1 cellular context compared by ENCODE assay signal in genomic region chr13:40572961-40573360, GRCh38.
TF ChIP-seq lines count a peak whose summit lies in the region.

No MANE protein-coding gene starts in this region.

TF ChIP-seq in H1, 55 proteins besides CTCF, POLR2A, EP300 and RAD21:
- TF ChIP-seq RFX5 (IDR thresholded peaks at IDR 0.05; ENCODE audit: borderline replicate concordance, low read depth, low read length) (no peak), ZNF274 (IDR thresholded peaks at IDR 0.05; ENCODE audit: borderline replicate concordance, extremely low read depth, low read length) (no peak), RBBP5 (IDR thresholded peaks at IDR 0.05; ENCODE audit: borderline replicate concordance, low read depth, low read length) (no peak), SUZ12 (IDR thresholded peaks at IDR 0.05; ENCODE audit: low read length) (no peak), SP2 (IDR thresholded peaks at IDR 0.05; ENCODE audit: low read length) (no peak), KDM5A (IDR thresholded peaks at IDR 0.05; ENCODE audit: low read length) (no peak), SIRT6 (IDR thresholded peaks at IDR 0.05; ENCODE audit: low read length) (no peak), RNF2 (IDR thresholded peaks at IDR 0.05; ENCODE audit: borderline replicate concordance, low read depth, low read length, missing control alignments, poor library complexity, severe bottlenecking) (no peak), HDAC2 (IDR thresholded peaks at IDR 0.05; ENCODE audit: borderline replicate concordance in 1 of 2, low read depth in 2 of 2, low read length in 2 of 2) (no peak), BACH1 (IDR thresholded peaks at IDR 0.05; ENCODE audit: low read length) (no peak), SIN3A (conservative IDR thresholded peaks at IDR 0.05 in 1 of 2, IDR thresholded peaks at IDR 0.05 in 1 of 2; ENCODE audit: low read depth in 1 of 2, low read length in 2 of 2) (no peak), TAF7 (optimal IDR thresholded peaks at IDR 0.05; ENCODE audit: borderline replicate concordance, low read depth, low read length) (no peak), TAF1 (IDR thresholded peaks at IDR 0.05; ENCODE audit: low read depth, low read length) (no peak), SIX5 (IDR thresholded peaks at IDR 0.05; ENCODE audit: low read depth, low read length) (no peak), TBP (IDR thresholded peaks at IDR 0.05; ENCODE audit: low read depth, low read length) (no peak), SP1 (IDR thresholded peaks at IDR 0.05; ENCODE audit: low read depth, low read length) (no peak), SP4 (IDR thresholded peaks at IDR 0.05; ENCODE audit: low read length) (no peak), CREB1 (IDR thresholded peaks at IDR 0.05) (no peak)
- TF ChIP-seq, protein P1, sequence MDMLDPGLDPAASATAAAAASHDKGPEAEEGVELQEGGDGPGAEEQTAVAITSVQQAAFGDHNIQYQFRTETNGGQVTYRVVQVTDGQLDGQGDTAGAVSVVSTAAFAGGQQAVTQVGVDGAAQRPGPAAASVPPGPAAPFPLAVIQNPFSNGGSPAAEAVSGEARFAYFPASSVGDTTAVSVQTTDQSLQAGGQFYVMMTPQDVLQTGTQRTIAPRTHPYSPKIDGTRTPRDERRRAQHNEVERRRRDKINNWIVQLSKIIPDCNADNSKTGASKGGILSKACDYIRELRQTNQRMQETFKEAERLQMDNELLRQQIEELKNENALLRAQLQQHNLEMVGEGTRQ (IDR thresholded peaks at IDR 0.05; ENCODE audit: low read length), result no peak
- TF ChIP-seq, protein P2, sequence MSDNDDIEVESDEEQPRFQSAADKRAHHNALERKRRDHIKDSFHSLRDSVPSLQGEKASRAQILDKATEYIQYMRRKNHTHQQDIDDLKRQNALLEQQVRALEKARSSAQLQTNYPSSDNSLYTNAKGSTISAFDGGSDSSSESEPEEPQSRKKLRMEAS (IDR thresholded peaks at IDR 0.05), result no peak
